In the genomic region with DNA sequence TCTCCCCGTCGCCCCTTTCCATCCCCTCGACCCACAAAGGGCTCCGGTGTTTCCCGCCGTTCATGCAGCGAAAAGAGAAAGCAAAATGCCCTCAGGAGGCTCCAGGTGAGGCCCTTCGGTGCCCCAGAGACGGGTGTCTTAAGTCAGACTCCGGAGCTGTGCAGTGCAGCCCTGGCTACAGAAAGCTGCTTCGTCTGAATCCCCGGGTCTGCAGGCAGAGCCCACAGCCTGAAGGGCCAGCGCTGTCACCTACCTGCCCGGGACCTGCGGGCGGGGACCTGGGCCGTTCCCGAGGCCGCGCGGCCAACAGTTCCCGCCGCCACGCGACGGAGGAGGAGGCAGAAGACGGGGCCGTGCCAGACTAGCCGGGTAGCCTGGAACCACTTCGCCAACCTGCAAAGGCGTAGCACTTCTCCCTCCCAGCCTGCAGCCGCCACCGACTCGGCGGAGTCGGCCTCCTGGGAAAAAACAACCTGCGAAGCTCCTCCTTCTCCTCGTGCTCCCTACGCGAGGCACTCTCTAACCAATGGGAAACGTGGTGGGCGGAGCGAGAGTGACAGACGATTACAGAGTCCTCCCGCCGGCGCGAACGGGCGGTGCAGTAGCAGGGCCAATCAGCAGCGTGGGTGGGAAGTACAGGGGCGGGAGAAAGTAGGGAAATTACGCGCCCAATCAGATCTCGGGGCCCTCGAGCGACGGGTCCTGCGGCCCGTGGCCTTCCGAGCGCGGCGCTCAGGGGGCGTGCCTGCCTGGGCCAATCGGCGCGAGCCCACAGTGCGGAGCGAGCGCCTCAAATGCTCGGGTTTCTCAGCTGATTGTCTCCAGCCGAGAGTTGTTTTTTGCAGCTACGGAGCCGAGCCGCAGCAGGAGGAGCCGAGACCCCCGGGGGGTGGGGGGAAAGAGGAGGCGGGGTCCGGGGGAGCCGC, we compare ENCODE assay signal across 1 cellular context.
TF ChIP-seq lines count a peak whose summit lies in the region.

A gene with protein sequence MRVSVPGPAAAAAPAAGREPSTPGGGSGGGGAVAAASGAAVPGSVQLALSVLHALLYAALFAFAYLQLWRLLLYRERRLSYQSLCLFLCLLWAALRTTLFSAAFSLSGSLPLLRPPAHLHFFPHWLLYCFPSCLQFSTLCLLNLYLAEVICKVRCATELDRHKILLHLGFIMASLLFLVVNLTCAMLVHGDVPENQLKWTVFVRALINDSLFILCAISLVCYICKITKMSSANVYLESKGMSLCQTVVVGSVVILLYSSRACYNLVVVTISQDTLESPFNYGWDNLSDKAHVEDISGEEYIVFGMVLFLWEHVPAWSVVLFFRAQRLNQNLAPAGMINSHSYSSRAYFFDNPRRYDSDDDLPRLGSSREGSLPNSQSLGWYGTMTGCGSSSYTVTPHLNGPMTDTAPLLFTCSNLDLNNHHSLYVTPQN (plus strand): TSS at position 774 of the 926 bp plus-strand sequence. CDS start 312 bp downstream, outside the sequence.
A gene with protein sequence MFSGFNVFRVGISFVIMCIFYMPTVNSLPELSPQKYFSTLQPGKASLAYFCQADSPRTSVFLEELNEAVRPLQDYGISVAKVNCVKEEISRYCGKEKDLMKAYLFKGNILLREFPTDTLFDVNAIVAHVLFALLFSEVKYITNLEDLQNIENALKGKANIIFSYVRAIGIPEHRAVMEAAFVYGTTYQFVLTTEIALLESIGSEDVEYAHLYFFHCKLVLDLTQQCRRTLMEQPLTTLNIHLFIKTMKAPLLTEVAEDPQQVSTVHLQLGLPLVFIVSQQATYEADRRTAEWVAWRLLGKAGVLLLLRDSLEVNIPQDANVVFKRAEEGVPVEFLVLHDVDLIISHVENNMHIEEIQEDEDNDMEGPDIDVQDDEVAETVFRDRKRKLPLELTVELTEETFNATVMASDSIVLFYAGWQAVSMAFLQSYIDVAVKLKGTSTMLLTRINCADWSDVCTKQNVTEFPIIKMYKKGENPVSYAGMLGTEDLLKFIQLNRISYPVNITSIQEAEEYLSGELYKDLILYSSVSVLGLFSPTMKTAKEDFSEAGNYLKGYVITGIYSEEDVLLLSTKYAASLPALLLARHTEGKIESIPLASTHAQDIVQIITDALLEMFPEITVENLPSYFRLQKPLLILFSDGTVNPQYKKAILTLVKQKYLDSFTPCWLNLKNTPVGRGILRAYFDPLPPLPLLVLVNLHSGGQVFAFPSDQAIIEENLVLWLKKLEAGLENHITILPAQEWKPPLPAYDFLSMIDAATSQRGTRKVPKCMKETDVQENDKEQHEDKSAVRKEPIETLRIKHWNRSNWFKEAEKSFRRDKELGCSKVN (minus strand): TSS at position 443 of the 926 bp plus-strand sequence. CDS start 8,948 bp downstream, outside the sequence.

TF ChIP-seq in K562, 482 proteins besides CTCF, POLR2A, EP300 and RAD21 (continued from another document and continues in another):
- TF ChIP-seq, protein P1, sequence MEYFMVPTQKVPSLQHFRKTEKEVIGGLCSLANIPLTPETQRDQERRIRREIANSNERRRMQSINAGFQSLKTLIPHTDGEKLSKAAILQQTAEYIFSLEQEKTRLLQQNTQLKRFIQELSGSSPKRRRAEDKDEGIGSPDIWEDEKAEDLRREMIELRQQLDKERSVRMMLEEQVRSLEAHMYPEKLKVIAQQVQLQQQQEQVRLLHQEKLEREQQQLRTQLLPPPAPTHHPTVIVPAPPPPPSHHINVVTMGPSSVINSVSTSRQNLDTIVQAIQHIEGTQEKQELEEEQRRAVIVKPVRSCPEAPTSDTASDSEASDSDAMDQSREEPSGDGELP (CRISPR knock-in tag; IDR thresholded peaks at IDR 0.05; ENCODE audit: borderline replicate concordance): peak; percentile 94
- TF ChIP-seq DNMT1 (IDR thresholded peaks at IDR 0.05) (no peak), PRMT5 (CRISPR knock-in tag; IDR thresholded peaks at IDR 0.05) (no peak), EP400 (IDR thresholded peaks at IDR 0.05) (peak; percentile 36; the same call in 1 of the 2 replicates), L3MBTL2 (IDR thresholded peaks at IDR 0.05) (peak; percentile 96), HDGF (IDR thresholded peaks at IDR 0.05) (no peak), ATF1 (CRISPR knock-in tag; IDR thresholded peaks at IDR 0.05) (no peak), ATF1 (tag; IDR thresholded peaks at IDR 0.05) (peak; percentile 80), ZFX (CRISPR knock-in tag; IDR thresholded peaks at IDR 0.05) (peak; percentile 59; the same call in 1 of the 2 replicates), MTA3 (IDR thresholded peaks at IDR 0.05; ENCODE audit: borderline replicate concordance) (no peak), BRCA1 (IDR thresholded peaks at IDR 0.05) (no peak), BRCA1 (CRISPR knock-in tag; IDR thresholded peaks at IDR 0.05) (no peak), SP2 (IDR thresholded peaks at IDR 0.05; ENCODE audit: extremely low read depth, low read depth, low read length, poor library complexity, severe bottlenecking) (peak; percentile 82), HOXB6 (CRISPR knock-in tag; IDR thresholded peaks at IDR 0.05; ENCODE audit: borderline replicate concordance) (no peak), COPS2 (conservative IDR thresholded peaks at IDR 0.05) (no peak), SAFB (IDR thresholded peaks at IDR 0.05; ENCODE audit: borderline replicate concordance, low read depth, low read length) (no peak), EGR1 (conservative IDR thresholded peaks at IDR 0.05) (0 out of 2 replicates have a peak, but pooled peaks have one; percentile 33), SPI1 (IDR thresholded peaks at IDR 0.05; ENCODE audit: borderline replicate concordance, low read depth, low read length) (no peak), ZNF263 (CRISPR knock-in tag; IDR thresholded peaks at IDR 0.05; ENCODE audit: borderline replicate concordance) (peak; percentile 89), CHD4 (IDR thresholded peaks at IDR 0.05; ENCODE audit: insufficient read depth, insufficient replicate concordance, low read depth, low read length, poor library complexity, severe bottlenecking) (no peak), NFYB (IDR thresholded peaks at IDR 0.05; ENCODE audit: extremely low read depth, insufficient read length) (peak; percentile 92), RFX1 (IDR thresholded peaks at IDR 0.05) (no peak), PML (IDR thresholded peaks at IDR 0.05; ENCODE audit: low read length) (no peak; the same call in 1 of the 2 replicates), ELF4 (CRISPR knock-in tag; IDR thresholded peaks at IDR 0.05) (no peak), MXI1 (IDR thresholded peaks at IDR 0.05; ENCODE audit: low read depth, low read length) (no peak), FOXK2 (conservative IDR thresholded peaks at IDR 0.05 in 1 of 2, IDR thresholded peaks at IDR 0.05 in 1 of 2; ENCODE audit: low read depth in 2 of 2) (peak in 1 of 2 experiments; percentile 64; a peak in 2 of 4 replicates), SUPT5H (IDR thresholded peaks at IDR 0.05) (peak; percentile 69), CHD2 (IDR thresholded peaks at IDR 0.05; ENCODE audit: low read depth, low read length) (peak; percentile 75), ATF7 (IDR thresholded peaks at IDR 0.05) (peak; percentile 65; the same call in 1 of the 2 replicates)
- TF ChIP-seq, protein P2, sequence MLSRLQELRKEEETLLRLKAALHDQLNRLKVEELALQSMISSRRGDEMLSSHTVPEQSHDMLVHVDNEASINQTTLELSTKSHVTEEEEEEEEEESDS (CRISPR knock-in tag; IDR thresholded peaks at IDR 0.05): no peak
- TF ChIP-seq, protein P3, sequence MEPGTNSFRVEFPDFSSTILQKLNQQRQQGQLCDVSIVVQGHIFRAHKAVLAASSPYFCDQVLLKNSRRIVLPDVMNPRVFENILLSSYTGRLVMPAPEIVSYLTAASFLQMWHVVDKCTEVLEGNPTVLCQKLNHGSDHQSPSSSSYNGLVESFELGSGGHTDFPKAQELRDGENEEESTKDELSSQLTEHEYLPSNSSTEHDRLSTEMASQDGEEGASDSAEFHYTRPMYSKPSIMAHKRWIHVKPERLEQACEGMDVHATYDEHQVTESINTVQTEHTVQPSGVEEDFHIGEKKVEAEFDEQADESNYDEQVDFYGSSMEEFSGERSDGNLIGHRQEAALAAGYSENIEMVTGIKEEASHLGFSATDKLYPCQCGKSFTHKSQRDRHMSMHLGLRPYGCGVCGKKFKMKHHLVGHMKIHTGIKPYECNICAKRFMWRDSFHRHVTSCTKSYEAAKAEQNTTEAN (CRISPR knock-in tag; IDR thresholded peaks at IDR 0.05): no peak
- TF ChIP-seq, protein P4, sequence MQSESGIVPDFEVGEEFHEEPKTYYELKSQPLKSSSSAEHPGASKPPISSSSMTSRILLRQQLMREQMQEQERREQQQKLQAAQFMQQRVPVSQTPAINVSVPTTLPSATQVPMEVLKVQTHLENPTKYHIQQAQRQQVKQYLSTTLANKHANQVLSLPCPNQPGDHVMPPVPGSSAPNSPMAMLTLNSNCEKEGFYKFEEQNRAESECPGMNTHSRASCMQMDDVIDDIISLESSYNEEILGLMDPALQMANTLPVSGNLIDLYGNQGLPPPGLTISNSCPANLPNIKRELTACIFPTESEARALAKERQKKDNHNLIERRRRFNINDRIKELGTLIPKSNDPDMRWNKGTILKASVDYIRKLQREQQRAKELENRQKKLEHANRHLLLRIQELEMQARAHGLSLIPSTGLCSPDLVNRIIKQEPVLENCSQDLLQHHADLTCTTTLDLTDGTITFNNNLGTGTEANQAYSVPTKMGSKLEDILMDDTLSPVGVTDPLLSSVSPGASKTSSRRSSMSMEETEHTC (IDR thresholded peaks at IDR 0.05): peak; percentile 34; the same call in 1 of the 2 replicates
- TF ChIP-seq, protein P5, sequence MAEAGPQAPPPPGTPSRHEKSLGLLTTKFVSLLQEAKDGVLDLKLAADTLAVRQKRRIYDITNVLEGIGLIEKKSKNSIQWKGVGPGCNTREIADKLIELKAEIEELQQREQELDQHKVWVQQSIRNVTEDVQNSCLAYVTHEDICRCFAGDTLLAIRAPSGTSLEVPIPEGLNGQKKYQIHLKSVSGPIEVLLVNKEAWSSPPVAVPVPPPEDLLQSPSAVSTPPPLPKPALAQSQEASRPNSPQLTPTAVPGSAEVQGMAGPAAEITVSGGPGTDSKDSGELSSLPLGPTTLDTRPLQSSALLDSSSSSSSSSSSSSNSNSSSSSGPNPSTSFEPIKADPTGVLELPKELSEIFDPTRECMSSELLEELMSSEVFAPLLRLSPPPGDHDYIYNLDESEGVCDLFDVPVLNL (CRISPR knock-in tag; IDR thresholded peaks at IDR 0.05; ENCODE audit: low read depth): peak; percentile 16; the same call in 1 of the 2 replicates
- TF ChIP-seq, protein P6, sequence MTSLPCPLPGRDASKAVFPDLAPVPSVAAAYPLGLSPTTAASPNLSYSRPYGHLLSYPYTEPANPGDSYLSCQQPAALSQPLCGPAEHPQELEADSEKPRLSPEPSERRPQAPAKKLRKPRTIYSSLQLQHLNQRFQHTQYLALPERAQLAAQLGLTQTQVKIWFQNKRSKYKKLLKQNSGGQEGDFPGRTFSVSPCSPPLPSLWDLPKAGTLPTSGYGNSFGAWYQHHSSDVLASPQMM (CRISPR knock-in tag; IDR thresholded peaks at IDR 0.05): no peak
- TF ChIP-seq, protein P7, sequence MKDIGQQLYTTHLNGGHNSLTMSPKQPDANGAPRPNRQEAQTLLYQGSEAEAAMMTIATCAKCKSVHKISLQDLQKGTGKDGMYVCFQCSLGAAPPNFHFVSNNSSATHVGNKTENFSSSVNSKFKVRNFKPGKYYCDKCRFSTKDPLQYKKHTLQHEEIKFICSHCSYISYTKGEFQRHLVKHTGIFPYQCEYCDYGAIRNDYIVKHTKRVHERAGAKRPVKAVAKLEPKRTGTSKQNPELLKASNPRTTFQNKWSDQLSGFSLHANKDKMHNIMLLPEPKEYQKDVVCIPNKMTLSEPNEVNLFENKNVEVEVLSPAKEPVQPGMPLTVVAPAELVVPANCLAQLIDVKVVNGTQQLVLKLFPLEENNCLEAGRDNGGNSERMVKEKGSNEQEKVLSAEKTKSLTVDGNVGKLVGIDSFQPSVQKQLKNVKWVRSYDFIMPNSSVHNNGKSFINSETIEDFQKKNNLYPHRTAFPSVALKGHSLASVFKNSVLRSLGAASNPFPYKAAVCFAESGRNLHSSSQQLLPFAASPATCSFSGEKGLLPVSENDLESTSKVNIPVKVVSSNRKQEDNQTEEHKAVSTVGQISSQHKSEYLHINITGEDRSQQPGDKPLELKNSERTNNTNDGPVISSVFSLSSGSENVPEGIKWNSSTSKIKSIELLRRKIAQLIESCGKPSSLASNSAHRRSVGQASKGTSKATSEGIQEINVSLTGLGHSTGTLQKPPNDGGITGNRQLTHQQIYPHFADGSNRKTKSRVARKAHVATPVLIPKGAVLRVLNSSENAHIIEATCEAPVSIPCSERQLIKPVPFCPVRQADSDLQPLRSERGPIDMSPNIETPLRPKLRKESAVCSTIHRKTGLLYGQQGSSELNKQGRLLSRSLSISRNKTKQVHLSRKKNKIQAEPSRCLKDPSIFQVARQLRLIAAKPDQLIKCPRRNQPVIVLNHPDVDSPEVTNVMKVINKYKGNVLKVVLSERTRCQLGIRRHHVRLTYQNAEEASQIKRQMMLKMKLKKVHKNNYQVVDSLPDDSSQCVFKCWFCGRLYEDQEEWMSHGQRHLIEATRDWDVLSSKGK (CRISPR knock-in tag; IDR thresholded peaks at IDR 0.05): no peak
- TF ChIP-seq, protein P8, sequence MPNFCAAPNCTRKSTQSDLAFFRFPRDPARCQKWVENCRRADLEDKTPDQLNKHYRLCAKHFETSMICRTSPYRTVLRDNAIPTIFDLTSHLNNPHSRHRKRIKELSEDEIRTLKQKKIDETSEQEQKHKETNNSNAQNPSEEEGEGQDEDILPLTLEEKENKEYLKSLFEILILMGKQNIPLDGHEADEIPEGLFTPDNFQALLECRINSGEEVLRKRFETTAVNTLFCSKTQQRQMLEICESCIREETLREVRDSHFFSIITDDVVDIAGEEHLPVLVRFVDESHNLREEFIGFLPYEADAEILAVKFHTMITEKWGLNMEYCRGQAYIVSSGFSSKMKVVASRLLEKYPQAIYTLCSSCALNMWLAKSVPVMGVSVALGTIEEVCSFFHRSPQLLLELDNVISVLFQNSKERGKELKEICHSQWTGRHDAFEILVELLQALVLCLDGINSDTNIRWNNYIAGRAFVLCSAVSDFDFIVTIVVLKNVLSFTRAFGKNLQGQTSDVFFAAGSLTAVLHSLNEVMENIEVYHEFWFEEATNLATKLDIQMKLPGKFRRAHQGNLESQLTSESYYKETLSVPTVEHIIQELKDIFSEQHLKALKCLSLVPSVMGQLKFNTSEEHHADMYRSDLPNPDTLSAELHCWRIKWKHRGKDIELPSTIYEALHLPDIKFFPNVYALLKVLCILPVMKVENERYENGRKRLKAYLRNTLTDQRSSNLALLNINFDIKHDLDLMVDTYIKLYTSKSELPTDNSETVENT (CRISPR knock-in tag; IDR thresholded peaks at IDR 0.05): peak; percentile 66; the same call in 1 of the 2 replicates
- TF ChIP-seq, protein P9, sequence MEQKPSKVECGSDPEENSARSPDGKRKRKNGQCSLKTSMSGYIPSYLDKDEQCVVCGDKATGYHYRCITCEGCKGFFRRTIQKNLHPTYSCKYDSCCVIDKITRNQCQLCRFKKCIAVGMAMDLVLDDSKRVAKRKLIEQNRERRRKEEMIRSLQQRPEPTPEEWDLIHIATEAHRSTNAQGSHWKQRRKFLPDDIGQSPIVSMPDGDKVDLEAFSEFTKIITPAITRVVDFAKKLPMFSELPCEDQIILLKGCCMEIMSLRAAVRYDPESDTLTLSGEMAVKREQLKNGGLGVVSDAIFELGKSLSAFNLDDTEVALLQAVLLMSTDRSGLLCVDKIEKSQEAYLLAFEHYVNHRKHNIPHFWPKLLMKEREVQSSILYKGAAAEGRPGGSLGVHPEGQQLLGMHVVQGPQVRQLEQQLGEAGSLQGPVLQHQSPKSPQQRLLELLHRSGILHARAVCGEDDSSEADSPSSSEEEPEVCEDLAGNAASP (IDR thresholded peaks at IDR 0.05): no peak
- TF ChIP-seq, protein P10, sequence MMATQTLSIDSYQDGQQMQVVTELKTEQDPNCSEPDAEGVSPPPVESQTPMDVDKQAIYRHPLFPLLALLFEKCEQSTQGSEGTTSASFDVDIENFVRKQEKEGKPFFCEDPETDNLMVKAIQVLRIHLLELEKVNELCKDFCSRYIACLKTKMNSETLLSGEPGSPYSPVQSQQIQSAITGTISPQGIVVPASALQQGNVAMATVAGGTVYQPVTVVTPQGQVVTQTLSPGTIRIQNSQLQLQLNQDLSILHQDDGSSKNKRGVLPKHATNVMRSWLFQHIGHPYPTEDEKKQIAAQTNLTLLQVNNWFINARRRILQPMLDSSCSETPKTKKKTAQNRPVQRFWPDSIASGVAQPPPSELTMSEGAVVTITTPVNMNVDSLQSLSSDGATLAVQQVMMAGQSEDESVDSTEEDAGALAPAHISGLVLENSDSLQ (IDR thresholded peaks at IDR 0.05): peak; percentile 99
